In the genomic region with DNA sequence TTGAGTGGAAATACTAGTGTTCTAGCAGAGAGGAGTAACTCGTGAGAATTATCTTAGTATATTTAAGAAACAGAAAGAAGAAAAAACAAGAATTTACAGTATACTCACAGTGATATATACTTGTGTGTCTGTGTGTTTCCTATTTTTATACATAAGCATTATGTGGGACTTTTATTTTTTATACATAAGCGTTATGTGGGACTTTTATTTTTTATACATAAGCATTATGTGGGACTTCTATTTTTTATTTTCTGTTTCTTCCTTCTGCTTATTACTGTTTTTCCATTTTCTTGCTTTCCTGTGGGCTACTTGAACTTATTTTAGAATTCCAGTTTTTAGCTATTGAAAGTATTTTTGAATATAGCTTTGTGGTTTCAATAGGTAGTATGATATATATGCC, we compare ENCODE assay signal across 2 cellular contexts.
TF ChIP-seq lines count a peak whose summit lies in the region.

No MANE protein-coding gene starts in this region.

TF ChIP-seq in HEK293, 187 proteins besides CTCF, POLR2A, EP300 and RAD21:
- TF ChIP-seq MYNN (tag by site-specific recombination; IDR thresholded peaks at IDR 0.05; ENCODE audit: borderline replicate concordance) (peak; percentile 75), TCF7L2 (IDR thresholded peaks at IDR 0.05; ENCODE audit: borderline replicate concordance, low read depth, low read length) (no peak)

TF ChIP-seq in K562, 482 proteins besides CTCF, POLR2A, EP300 and RAD21:
- TF ChIP-seq MYNN (IDR thresholded peaks at IDR 0.05) (peak; percentile 65; the same call in 1 of the 2 replicates), MYNN (CRISPR knock-in tag; IDR thresholded peaks at IDR 0.05) (no peak), TFAM (CRISPR knock-in tag; conservative IDR thresholded peaks at IDR 0.05) (no peak), ZSCAN29 (IDR thresholded peaks at IDR 0.05) (no peak)
